In the genomic region with DNA sequence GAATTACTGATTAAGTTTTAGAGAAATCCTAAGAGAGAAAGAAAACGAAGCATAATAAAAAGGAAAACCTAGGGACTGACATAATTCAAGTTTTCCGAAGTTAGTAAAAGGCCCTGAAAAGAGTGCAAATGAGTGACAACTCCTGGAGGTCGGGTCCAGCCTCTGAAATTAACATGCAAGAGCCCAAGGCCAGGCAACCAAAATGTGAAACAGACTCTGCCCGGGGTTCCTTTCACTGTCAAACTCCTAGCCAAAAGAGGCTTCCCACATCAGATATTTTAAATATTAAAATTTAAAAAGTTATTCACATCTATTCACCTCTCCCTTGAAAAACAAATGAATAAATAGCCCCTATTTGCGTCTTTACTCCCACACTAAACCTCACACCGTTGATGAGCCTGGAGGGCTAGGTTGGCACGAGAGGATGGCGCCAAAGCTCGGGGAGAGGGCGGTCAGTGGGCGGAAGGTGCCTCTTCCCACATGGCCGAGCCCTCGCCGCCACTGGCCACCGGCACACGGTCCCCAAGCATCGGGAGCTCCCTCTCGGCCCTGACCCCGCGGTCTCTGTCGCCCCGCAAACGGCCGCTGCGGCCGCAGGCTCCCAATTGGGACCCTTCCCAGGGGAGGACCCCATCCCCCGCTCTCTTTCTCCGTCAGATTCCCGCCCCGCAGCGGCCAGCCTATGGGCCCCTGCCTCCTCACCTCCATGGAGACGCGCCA, we compare ENCODE assay signal across 8 cellular contexts. TPM values are rescaled to one million over a fixed set of nuclear protein-coding genes. Genes with fewer than 3 reads are reported as not detected.
DNase-seq lines count a peak whose midpoint lies in the region; ATAC-seq and TF ChIP-seq lines count a peak whose summit lies in the region.

No MANE protein-coding gene starts in this region.

- H3K4me3 ChIP-seq in esophagus muscularis mucosa = peak overlapping the region; percentile 71 to 100 (median 91)

- H3K36me3 Mint-ChIP-seq in Calu3 (ENCODE audit: insufficient read depth, unreplicated experiment) (peaks cover 46% of the 10 kb centered on the region), nephron (ENCODE audit: low read depth) (peaks cover 8% of the 10 kb centered on the region)

- H3K4me1 Mint-ChIP-seq in Calu3 (ENCODE audit: low read depth, unreplicated experiment) (peaks cover 26% of the 10 kb centered on the region), nephron (peaks cover 23% of the 10 kb centered on the region)

- TF ChIP-seq CTCF in Calu3 (IDR thresholded peaks at IDR 0.05; ENCODE audit: unreplicated experiment) = no peak
- peak in 1 of 3 experiments; percentile 4 for TF ChIP-seq CTCF in esophagus muscularis mucosa (IDR thresholded peaks at IDR 0.05)
- no peak for TF ChIP-seq CTCF in nephron (IDR thresholded peaks at IDR 0.05; ENCODE audit: unreplicated experiment in 3 of 3)

- TF ChIP-seq POLR2A in esophagus muscularis mucosa (IDR thresholded peaks at IDR 0.05; ENCODE audit: low read depth) = no peak

- WGBS in esophagus muscularis mucosa = under 1% methylated on average over 12 of the region's 33 CpGs

- CTCF ChIA-PET in Calu3 (lab: Charles Lee) = interaction anchor here (0.6 to 3.0 kb wide), 5 partner anchors 20 to 375 kb away, joined by 3 to 18 read pairs (median 4); partner anchors contain the start of gene NRBP1

- H3K4me3 Mint-ChIP-seq in Calu3 (ENCODE audit: low read depth, unreplicated experiment) (peak overlapping the region; percentile 97), nephron (peak overlapping the region; percentile 88 to 94 (median 92))

- ATAC-seq in GM19324 (IDR thresholded peaks at IDR 0.05; ENCODE audit: low FRiP score, unreplicated experiment) (peak; percentile 29), HG03196 (IDR thresholded peaks at IDR 0.05; ENCODE audit: unreplicated experiment) (peak; percentile 39)

- H3K9me3 ChIP-seq in esophagus muscularis mucosa = no peaks in the 10 kb centered on the region

- DNase-seq in Calu3 (no peak), SW480 (ENCODE audit: low spot score) (peak; percentile 53), esophagus muscularis mucosa (ENCODE audit: extremely low spot score) (no peak), GF-D8 (lab: John Stamatoyannopoulos, UW) (no peak), foreskin melanocyte (no peak)

- peak overlapping the region; percentile 84 to 91 (median 87) for H3K27ac ChIP-seq in esophagus muscularis mucosa (replicated peaks in 1 of 4)

- peaks cover 24 to 35% (median 29%) of the 10 kb centered on the region in 4 donors for H3K4me1 ChIP-seq in esophagus muscularis mucosa

- H3K9me3 Mint-ChIP-seq in Calu3 (ENCODE audit: low read depth, unreplicated experiment) (peaks cover 6% of the 10 kb centered on the region), nephron (no peaks in the 10 kb centered on the region)

- no peaks in the 10 kb centered on the region for H3K27me3 Mint-ChIP-seq in Calu3 (ENCODE audit: unreplicated experiment)
- no peaks in the 10 kb centered on the region for H3K27me3 Mint-ChIP-seq in nephron (ENCODE audit: low read depth)

- no peaks in the 10 kb centered on the region for H3K27me3 ChIP-seq in esophagus muscularis mucosa

- TSS peak; percentile 58 for BruUV-seq in Calu3 (replicated peaks; lab: Mats Ljungman, UMichigan)

- intact Hi-C loops in Calu3 (cut with micrococcal nuclease; ENCODE audit: unreplicated experiment) (loop anchor here (5.0 to 10.0 kb wide), 2 partner anchors 34 to 216 kb away; partner anchors contain the start of genes CCDC121, GPN1 and KRTCAP3), esophagus muscularis mucosa (cut with DNase I) (loop anchor here (2.0 to 5.0 kb wide), 2 partner anchors 20 to 36 kb away; partner anchors contain the start of genes EIF2B4, NRBP1 and SNX17)

- no peak for TF ChIP-seq EP300 in esophagus muscularis mucosa (IDR thresholded peaks at IDR 0.05)

- peaks cover 0 to 5% (median 4%) of the 10 kb centered on the region in 4 donors for H3K36me3 ChIP-seq in esophagus muscularis mucosa

- H3K27ac Mint-ChIP-seq in Calu3 (ENCODE audit: unreplicated experiment) (peak overlapping the region; percentile 60), nephron (peak overlapping the region; percentile 78 to 84 (median 80))

RNA-seq across cellular contexts. Expression of gene PPM1G, which starts 0.6 kb away (rescaled TPM):
- 118 and 121 TPM in 2 replicates for total RNA-seq in Calu3 (2022)
- 10 to 100 TPM; 46.1 to 71.8 (median 62.7) TPM for total RNA-seq in esophagus muscularis mucosa

RNA-seq across cellular contexts. Expression of gene NRBP1, which starts 19.7 kb away (rescaled TPM):
- total RNA-seq in Calu3 (2022) (58.2 and 60.5 TPM in 2 replicates), esophagus muscularis mucosa (10 to 100 TPM; 74.8 to 96.0 (median 85.8) TPM)

RNA-seq across cellular contexts. Expression of gene ZNF513, which starts 28.2 kb away (rescaled TPM):
- 10.6 and 13.1 TPM in 2 replicates for total RNA-seq in Calu3 (2022)
- total RNA-seq in esophagus muscularis mucosa = 10 to 100 TPM in 3 of 4 donors, 1 to 10 TPM in 1; 8.3 to 14.5 (median 11.4) TPM

RNA-seq across cellular contexts. Expression of gene KRTCAP3, which starts 33.4 kb away (rescaled TPM):
- 71.8 and 74.0 TPM in 2 replicates for total RNA-seq in Calu3 (2022)
- total RNA-seq in esophagus muscularis mucosa = under 1 TPM in 1 of 4 donors, not detected in 3; 0.45 TPM

RNA-seq across cellular contexts. Expression of gene SNX17, which starts 38.3 kb away (rescaled TPM):
- total RNA-seq in Calu3 (2022) (85.3 and 96.9 TPM in 2 replicates), esophagus muscularis mucosa (100 to 1,000 TPM in 3 of 4 donors, 10 to 100 TPM in 1; 84.7 to 151 (median 124) TPM)
